Comparison of ENCODE assay signal across 14 cellular contexts in genomic region chr7:148049068-148049467, GRCh38.
"Had no signal": no experiment of that assay in that cellular context is flagged by ENCODE, and none has a peak within 500 bp of the region (broad histone marks: within the 10 kb centered on the region; RNA-seq: fewer than 3 reads in every experiment).

No MANE protein-coding gene starts in this region.

- H3K4me1 ChIP-seq: breast epithelium, sigmoid colon, upper lobe of left lung had no signal

- ATAC-seq: esophagus mucosa; left lobe of liver; natural killer cell treated with Interleukin-12 subunit alpha and Interleukin-12 subunit beta and Interleukin-15 and Interleukin-18, amount 100 ng/mL, for 72 hours; stimulated activated naive CD8-positive, alpha-beta T cell treated with anti-CD3 and anti-CD28 coated beads, Interleukin-15, Interleukin-2, amounts not matched to agents 100 U/mL and 50 U/mL, for 24 hours; WTC11 had no signal

- H3K36me3 ChIP-seq: breast epithelium, sigmoid colon, upper lobe of left lung had no signal

- H3K4me3 ChIP-seq: breast epithelium, sigmoid colon, upper lobe of left lung had no signal

- H3K9me3 ChIP-seq: breast epithelium, sigmoid colon, upper lobe of left lung had no signal

- H3K27me3 ChIP-seq: breast epithelium, sigmoid colon, upper lobe of left lung had no signal

- H3K27ac ChIP-seq: breast epithelium, sigmoid colon, upper lobe of left lung had no signal

- DNase-seq: activated CD4-positive, alpha-beta T cell treated with anti-CD3 and anti-CD28 coated beads, Interleukin-2, amount 10 ng/mL, durations not matched to agents 24 days and 14 days; activated naive CD4-positive, alpha-beta T cell; aorta; endodermal cell; head of caudate nucleus; nucleus accumbens; sigmoid colon; stimulated activated naive CD8-positive, alpha-beta T cell treated with anti-CD3 and anti-CD28 coated beads, Interleukin-15, Interleukin-2, amounts not matched to agents 100 U/mL and 50 U/mL, for 24 hours; upper lobe of left lung had no signal
